ENCODE assay signal across 10 cellular contexts in genomic region chr3:29356062-29356461, GRCh38.
"Had no signal": no experiment of that assay in that cellular context is flagged by ENCODE, and none has a peak within 500 bp of the region (broad histone marks: within the 10 kb centered on the region; RNA-seq: fewer than 3 reads in every experiment).

No MANE protein-coding gene starts in this region.

- H3K27ac ChIP-seq: HL-60 had no signal

- H3K9me3 ChIP-seq: HAP-1 had no signal

- H3K4me1 ChIP-seq: HAP-1 had no signal

- H3K4me2 ChIP-seq: GM23338 had no signal

- ATAC-seq: GM23338, HCT116, K562 had no signal

- H2AFZ ChIP-seq: GM23338 had no signal

- DNase-seq: H7, HFFc6, IMR-90, KG1 had no signal

- H3K4me3 ChIP-seq: GM23338, HAP-1, K562 had no signal

- FAIRE-seq: H1 had no signal

- H3K36me3 ChIP-seq: HAP-1 had no signal
